In genomic region chr5:174793684-174794328, GRCh38 we compare ENCODE assay signal across 1 cellular context.
A peak's percentile ranks its signal among the peaks of the same experiment; 100 is the strongest.
TF ChIP-seq lines count a peak whose summit lies in the region.

No MANE protein-coding gene starts in this region.

TF ChIP-seq in K562, 482 proteins besides CTCF, POLR2A, EP300 and RAD21 (continued from another document):
- TF ChIP-seq, protein P1, sequence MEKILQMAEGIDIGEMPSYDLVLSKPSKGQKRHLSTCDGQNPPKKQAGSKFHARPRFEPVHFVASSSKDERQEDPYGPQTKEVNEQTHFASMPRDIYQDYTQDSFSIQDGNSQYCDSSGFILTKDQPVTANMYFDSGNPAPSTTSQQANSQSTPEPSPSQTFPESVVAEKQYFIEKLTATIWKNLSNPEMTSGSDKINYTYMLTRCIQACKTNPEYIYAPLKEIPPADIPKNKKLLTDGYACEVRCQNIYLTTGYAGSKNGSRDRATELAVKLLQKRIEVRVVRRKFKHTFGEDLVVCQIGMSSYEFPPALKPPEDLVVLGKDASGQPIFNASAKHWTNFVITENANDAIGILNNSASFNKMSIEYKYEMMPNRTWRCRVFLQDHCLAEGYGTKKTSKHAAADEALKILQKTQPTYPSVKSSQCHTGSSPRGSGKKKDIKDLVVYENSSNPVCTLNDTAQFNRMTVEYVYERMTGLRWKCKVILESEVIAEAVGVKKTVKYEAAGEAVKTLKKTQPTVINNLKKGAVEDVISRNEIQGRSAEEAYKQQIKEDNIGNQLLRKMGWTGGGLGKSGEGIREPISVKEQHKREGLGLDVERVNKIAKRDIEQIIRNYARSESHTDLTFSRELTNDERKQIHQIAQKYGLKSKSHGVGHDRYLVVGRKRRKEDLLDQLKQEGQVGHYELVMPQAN (IDR thresholded peaks at IDR 0.05; ENCODE audit: borderline replicate concordance): no peak
- TF ChIP-seq ELF2 (CRISPR knock-in tag; IDR thresholded peaks at IDR 0.05): no peak
- no peak for TF ChIP-seq MCM7 (IDR thresholded peaks at IDR 0.05)
- TF ChIP-seq, protein P2, sequence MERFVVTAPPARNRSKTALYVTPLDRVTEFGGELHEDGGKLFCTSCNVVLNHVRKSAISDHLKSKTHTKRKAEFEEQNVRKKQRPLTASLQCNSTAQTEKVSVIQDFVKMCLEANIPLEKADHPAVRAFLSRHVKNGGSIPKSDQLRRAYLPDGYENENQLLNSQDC (CRISPR knock-in tag; IDR thresholded peaks at IDR 0.05): no peak
- peak; percentile 47 to 66; a peak in 3 of 4 replicates for TF ChIP-seq KDM1A (IDR thresholded peaks at IDR 0.05)
- 0 out of 2 replicates have a peak, but pooled peaks have one; percentile 36 for TF ChIP-seq RB1 (IDR thresholded peaks at IDR 0.05; ENCODE audit: low read depth)
- no peak for TF ChIP-seq CAMTA2 (CRISPR knock-in tag; conservative IDR thresholded peaks at IDR 0.05)
- TF ChIP-seq, protein P3, sequence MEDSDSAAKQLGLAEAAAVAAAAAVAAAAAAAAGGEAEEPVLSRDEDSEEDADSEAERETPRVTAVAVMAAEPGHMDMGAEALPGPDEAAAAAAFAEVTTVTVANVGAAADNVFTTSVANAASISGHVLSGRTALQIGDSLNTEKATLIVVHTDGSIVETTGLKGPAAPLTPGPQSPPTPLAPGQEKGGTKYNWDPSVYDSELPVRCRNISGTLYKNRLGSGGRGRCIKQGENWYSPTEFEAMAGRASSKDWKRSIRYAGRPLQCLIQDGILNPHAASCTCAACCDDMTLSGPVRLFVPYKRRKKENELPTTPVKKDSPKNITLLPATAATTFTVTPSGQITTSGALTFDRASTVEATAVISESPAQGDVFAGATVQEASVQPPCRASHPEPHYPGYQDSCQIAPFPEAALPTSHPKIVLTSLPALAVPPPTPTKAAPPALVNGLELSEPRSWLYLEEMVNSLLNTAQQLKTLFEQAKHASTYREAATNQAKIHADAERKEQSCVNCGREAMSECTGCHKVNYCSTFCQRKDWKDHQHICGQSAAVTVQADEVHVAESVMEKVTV (CRISPR knock-in tag; IDR thresholded peaks at IDR 0.05): peak; percentile 75
- TF ChIP-seq TCFL5 (CRISPR knock-in tag; conservative IDR thresholded peaks at IDR 0.05): no peak
- TF ChIP-seq ARID3A (IDR thresholded peaks at IDR 0.05; ENCODE audit: borderline replicate concordance, low read depth, low read length): 0 out of 2 replicates have a peak, but pooled peaks have one; percentile 16
- TF ChIP-seq PPARD (CRISPR knock-in tag; IDR thresholded peaks at IDR 0.05): no peak
- TF ChIP-seq SNRNP70 (optimal IDR thresholded peaks at IDR 0.05; ENCODE audit: low read depth, low read length): no peak
- TF ChIP-seq, protein P4, sequence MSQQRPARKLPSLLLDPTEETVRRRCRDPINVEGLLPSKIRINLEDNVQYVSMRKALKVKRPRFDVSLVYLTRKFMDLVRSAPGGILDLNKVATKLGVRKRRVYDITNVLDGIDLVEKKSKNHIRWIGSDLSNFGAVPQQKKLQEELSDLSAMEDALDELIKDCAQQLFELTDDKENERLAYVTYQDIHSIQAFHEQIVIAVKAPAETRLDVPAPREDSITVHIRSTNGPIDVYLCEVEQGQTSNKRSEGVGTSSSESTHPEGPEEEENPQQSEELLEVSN (IDR thresholded peaks at IDR 0.05; ENCODE audit: borderline replicate concordance in 1 of 2, extremely low read depth in 1 of 2, insufficient read depth in 1 of 2, insufficient read length in 1 of 2, low read depth in 1 of 2, low read length in 1 of 2, poor library complexity in 1 of 2, severe bottlenecking in 1 of 2): peak in 1 of 2 experiments; percentile 45
- TF ChIP-seq, protein P5, sequence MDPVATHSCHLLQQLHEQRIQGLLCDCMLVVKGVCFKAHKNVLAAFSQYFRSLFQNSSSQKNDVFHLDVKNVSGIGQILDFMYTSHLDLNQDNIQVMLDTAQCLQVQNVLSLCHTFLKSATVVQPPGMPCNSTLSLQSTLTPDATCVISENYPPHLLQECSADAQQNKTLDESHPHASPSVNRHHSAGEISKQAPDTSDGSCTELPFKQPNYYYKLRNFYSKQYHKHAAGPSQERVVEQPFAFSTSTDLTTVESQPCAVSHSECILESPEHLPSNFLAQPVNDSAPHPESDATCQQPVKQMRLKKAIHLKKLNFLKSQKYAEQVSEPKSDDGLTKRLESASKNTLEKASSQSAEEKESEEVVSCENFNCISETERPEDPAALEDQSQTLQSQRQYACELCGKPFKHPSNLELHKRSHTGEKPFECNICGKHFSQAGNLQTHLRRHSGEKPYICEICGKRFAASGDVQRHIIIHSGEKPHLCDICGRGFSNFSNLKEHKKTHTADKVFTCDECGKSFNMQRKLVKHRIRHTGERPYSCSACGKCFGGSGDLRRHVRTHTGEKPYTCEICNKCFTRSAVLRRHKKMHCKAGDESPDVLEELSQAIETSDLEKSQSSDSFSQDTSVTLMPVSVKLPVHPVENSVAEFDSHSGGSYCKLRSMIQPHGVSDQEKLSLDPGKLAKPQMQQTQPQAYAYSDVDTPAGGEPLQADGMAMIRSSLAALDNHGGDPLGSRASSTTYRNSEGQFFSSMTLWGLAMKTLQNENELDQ (CRISPR knock-in tag; IDR thresholded peaks at IDR 0.05; ENCODE audit: borderline replicate concordance): no peak
- no peak for TF ChIP-seq STAG1 (CRISPR knock-in tag; IDR thresholded peaks at IDR 0.05; ENCODE audit: borderline replicate concordance)
- TF ChIP-seq IFI16 (CRISPR knock-in tag; IDR thresholded peaks at IDR 0.05): no peak
- TF ChIP-seq PURB (CRISPR knock-in tag; IDR thresholded peaks at IDR 0.05; ENCODE audit: low read depth): no peak
- TF ChIP-seq PCBP1 (IDR thresholded peaks at IDR 0.05; ENCODE audit: low read depth, low read length, poor library complexity, severe bottlenecking): peak; percentile 33
- no peak for TF ChIP-seq ZNF165 (CRISPR knock-in tag; IDR thresholded peaks at IDR 0.05; ENCODE audit: borderline replicate concordance)
